19 cellular contexts compared by ENCODE assay signal in the genomic region with DNA sequence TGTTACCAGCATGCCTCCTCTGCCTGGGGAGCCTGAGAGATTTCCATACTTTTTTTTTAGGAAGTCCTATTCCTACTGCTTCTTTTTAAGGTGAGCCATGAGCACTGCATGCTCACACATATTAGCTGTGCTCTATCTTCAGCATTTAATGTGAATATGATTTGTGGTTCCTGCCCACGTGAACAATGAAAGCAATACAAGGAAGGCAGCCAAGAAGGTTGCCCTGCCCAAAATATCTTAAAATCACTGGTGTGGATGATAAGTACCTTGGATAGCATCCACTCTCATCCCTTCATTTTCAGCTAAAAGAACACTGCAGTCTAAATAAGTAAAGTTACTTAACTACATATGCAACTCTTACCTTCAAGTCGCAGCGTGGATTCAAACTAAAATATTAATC.
"Had no signal": no experiment of that assay in that cellular context is flagged by ENCODE, and none has a peak within 500 bp of the region (broad histone marks: within the 10 kb centered on the region; RNA-seq: fewer than 3 reads in every experiment).

No MANE protein-coding gene starts in this region.

- DNase-seq: activated CD4-positive, alpha-beta T cell treated with anti-CD3 and anti-CD28 coated beads, Interleukin-2, amount 10 ng/mL, durations not matched to agents 7 days and 5 days; activated CD4-positive, alpha-beta T cell treated with anti-CD3 and anti-CD28 coated beads, Interleukin-2, amount 50 U/mL, for 48 hours; activated CD8-positive, alpha-beta T cell treated with anti-CD3 and anti-CD28 coated beads, Interleukin-2, amount 10 ng/mL, durations not matched to agents 7 days and 5 days; activated gamma-delta T cell; activated naive CD4-positive, alpha-beta T cell treated with Interleukin-2 at 50 U/mL for 16 hours; activated naive CD8-positive, alpha-beta T cell treated with anti-CD3 and anti-CD28 coated beads, Interleukin-2, amount 10 ng/mL, durations not matched to agents 7 days and 5 days; activated T-cell treated with anti-CD3 and anti-CD28 coated beads, Interleukin-2, amount 50 U/mL, for 24 hours; NCI-H1092 treated with DMSO at 0.1 percent for 48 hours; NCI-H1417 treated with DMSO at 0.1 percent for 48 hours; NCI-H187 treated with DMSO at 0.1 percent for 48 hours; NCI-H345; NCI-H524 treated with DMSO at 0.1 percent for 48 hours; NCI-H748 treated with DMSO at 0.1 percent for 48 hours; NK-92 treated with Interleukin-12 subunit alpha and Interleukin-12 subunit beta, amount 100 ng/mL, for 24 hours; PC-3; Peyer's patch; RPMI8226; SHP77 treated with DMSO at 0.1 percent for 48 hours; SK-N-SH had no signal
